ENCODE assay signal across 8 cellular contexts in genomic region chr12:119668315-119668651, GRCh38. TPM values are rescaled to one million over a fixed set of nuclear protein-coding genes. Genes with fewer than 3 reads are reported as not detected.
DNase-seq lines count a peak whose midpoint lies in the region; ATAC-seq, FAIRE-seq and TF ChIP-seq lines count a peak whose summit lies in the region.

No MANE protein-coding gene starts in this region.

- peak; percentile 3 for ATAC-seq in Right ventricle myocardium inferior
- ATAC-seq in activated CD8-positive, alpha-beta T cell treated with anti-CD3 and anti-CD28 coated beads, Interleukin-2, amount 10 ng/mL, durations not matched to agents 7 days and 5 days, result no peak
- ATAC-seq in stimulated activated naive CD8-positive, alpha-beta T cell treated with anti-CD3 and anti-CD28 coated beads, Interleukin-15, amount 100 ng/mL, for 72 hours, result no peak

- no peaks in the 10 kb centered on the region for H3K9me3 ChIP-seq in iPS-18a (ENCODE audit: control insufficient read depth, low read depth, low read length)

- no peaks in the 10 kb centered on the region for H3K9me3 Mint-ChIP-seq in activated CD8-positive, alpha-beta T cell treated with anti-CD3 and anti-CD28 coated beads, Interleukin-2, amount 10 ng/mL, durations not matched to agents 7 days and 5 days (ENCODE audit: insufficient read depth)
- H3K9me3 Mint-ChIP-seq in stimulated activated naive CD8-positive, alpha-beta T cell treated with anti-CD3 and anti-CD28 coated beads, Interleukin-15, amount 100 ng/mL, for 72 hours, result peaks cover 0 to 8% of the 10 kb centered on the region in 2 donors

- H3K4me1 Mint-ChIP-seq in activated CD8-positive, alpha-beta T cell treated with anti-CD3 and anti-CD28 coated beads, Interleukin-2, amount 10 ng/mL, durations not matched to agents 7 days and 5 days (ENCODE audit: low read depth), result peaks cover 57% of the 10 kb centered on the region
- peaks cover 58% of the 10 kb centered on the region for H3K4me1 Mint-ChIP-seq in stimulated activated naive CD8-positive, alpha-beta T cell treated with anti-CD3 and anti-CD28 coated beads, Interleukin-15, amount 100 ng/mL, for 72 hours

- CTCF ChIA-PET in activated CD8-positive, alpha-beta T cell treated with anti-CD3 and anti-CD28 coated beads, Interleukin-2, amount 10 ng/mL, durations not matched to agents 7 days and 5 days (lab: Charles Lee), result interaction anchor here (1.0 to 2.1 kb wide), 9 partner anchors 10 to 255 kb away, joined by 3 to 16 read pairs (median 4); no protein-coding TSS in a partner anchor

- TF ChIP-seq CTCF in D721Med (IDR thresholded peaks at IDR 0.05; ENCODE audit: insufficient read depth, missing control alignments), result no peak

- H3K27me3 Mint-ChIP-seq in activated CD8-positive, alpha-beta T cell treated with anti-CD3 and anti-CD28 coated beads, Interleukin-2, amount 10 ng/mL, durations not matched to agents 7 days and 5 days (ENCODE audit: low read depth), result no peaks in the 10 kb centered on the region
- H3K27me3 Mint-ChIP-seq in stimulated activated naive CD8-positive, alpha-beta T cell treated with anti-CD3 and anti-CD28 coated beads, Interleukin-15, amount 100 ng/mL, for 72 hours, result no peaks in the 10 kb centered on the region

- peaks cover 6% of the 10 kb centered on the region for H3K4me1 ChIP-seq in iPS-18a (ENCODE audit: control insufficient read depth, low read depth, low read length)

- no peak for FAIRE-seq in D721Med (lab: Jason Lieb, UNC)

- no peaks in the 10 kb centered on the region for H3K27me3 ChIP-seq in iPS-18a (ENCODE audit: control insufficient read depth, insufficient read depth, low read length)

- peak overlapping the region; percentile 92 for H3K4me3 Mint-ChIP-seq in activated CD8-positive, alpha-beta T cell treated with anti-CD3 and anti-CD28 coated beads, Interleukin-2, amount 10 ng/mL, durations not matched to agents 7 days and 5 days
- H3K4me3 Mint-ChIP-seq in stimulated activated naive CD8-positive, alpha-beta T cell treated with anti-CD3 and anti-CD28 coated beads, Interleukin-15, amount 100 ng/mL, for 72 hours, result peak overlapping the region; percentile 91 to 92

- peak overlapping the region; percentile 69 for H3K27ac ChIP-seq in iPS-18a (ENCODE audit: low read length)

- H3K36me3 ChIP-seq in iPS-18a (ENCODE audit: control insufficient read depth, low read depth, low read length), result peaks cover 34% of the 10 kb centered on the region

- POLR2A ChIA-PET in activated CD8-positive, alpha-beta T cell treated with anti-CD3 and anti-CD28 coated beads, Interleukin-2, amount 10 ng/mL, durations not matched to agents 7 days and 5 days (lab: Charles Lee), result interaction anchor here (1.2 to 1.6 kb wide), 3 partner anchors 10 to 533 kb away, joined by 3 to 9 read pairs (median 3); partner anchors contain the start of gene RPLP0

- H3K4me3 ChIP-seq in iPS-18a (ENCODE audit: low read length), result peak overlapping the region; percentile 96

- intact Hi-C loops in Right ventricle myocardium inferior (cut with DNase I) (no loop called here), cardiac septum (cut with DNase I) (loop anchor here (5.0 kb wide), 1 partner anchor 114 kb away; no protein-coding TSS in a partner anchor)

- peaks cover 44% of the 10 kb centered on the region for H3K36me3 Mint-ChIP-seq in activated CD8-positive, alpha-beta T cell treated with anti-CD3 and anti-CD28 coated beads, Interleukin-2, amount 10 ng/mL, durations not matched to agents 7 days and 5 days (ENCODE audit: low read depth)

- DNase-seq in Right ventricle myocardium inferior (ENCODE audit: missing footprints), result no peak
- no peak for DNase-seq in cardiac septum (ENCODE audit: low spot score)
- DNase-seq in activated CD8-positive, alpha-beta T cell treated with anti-CD3 and anti-CD28 coated beads, Interleukin-2, amount 10 ng/mL, durations not matched to agents 7 days and 5 days, result no peak
- no peak for DNase-seq in stimulated activated naive CD8-positive, alpha-beta T cell treated with anti-CD3 and anti-CD28 coated beads, Interleukin-15, amount 100 ng/mL, for 72 hours
- no peak for DNase-seq in NCI-H1417 treated with DMSO at 0.1 percent for 48 hours (lab: John Stamatoyannopoulos, UW)
- no peak for DNase-seq in D721Med (ENCODE audit: insufficient read length, low spot score)
- DNase-seq in GDM1 (lab: John Stamatoyannopoulos, UW), result no peak

- peak overlapping the region; percentile 94 for H3K27ac Mint-ChIP-seq in activated CD8-positive, alpha-beta T cell treated with anti-CD3 and anti-CD28 coated beads, Interleukin-2, amount 10 ng/mL, durations not matched to agents 7 days and 5 days
- H3K27ac Mint-ChIP-seq in stimulated activated naive CD8-positive, alpha-beta T cell treated with anti-CD3 and anti-CD28 coated beads, Interleukin-15, amount 100 ng/mL, for 72 hours, result peak overlapping the region; percentile 96 to 97

- peak overlapping the region; percentile 87 for H3K9ac ChIP-seq in iPS-18a (ENCODE audit: low read length)

RNA-seq across cellular contexts. Expression of gene PRKAB1, which starts 0.3 kb away (rescaled TPM):
- total RNA-seq in Right ventricle myocardium inferior (12.1 TPM), cardiac septum (12.2 TPM)
- total RNA-seq in activated CD8-positive, alpha-beta T cell treated with anti-CD3 and anti-CD28 coated beads, Interleukin-2, amount 10 ng/mL, durations not matched to agents 7 days and 5 days, result 10 to 100 TPM; 31.7 to 33.1 TPM
